1 cellular context compared by ENCODE assay signal in genomic region chr7:604884-605531, GRCh38.
TF ChIP-seq lines count a peak whose summit lies in the region.

No MANE protein-coding gene starts in this region.

TF ChIP-seq in K562, 482 proteins besides CTCF, POLR2A, EP300 and RAD21 (continued from another document and continues in another):
- TF ChIP-seq ZBTB5 (IDR thresholded peaks at IDR 0.05) (no peak), ZKSCAN8 (CRISPR knock-in tag; IDR thresholded peaks at IDR 0.05) (peak; percentile 16; the same call in 1 of the 2 replicates), ATF7 (IDR thresholded peaks at IDR 0.05) (peak; percentile 97), TOE1 (IDR thresholded peaks at IDR 0.05; ENCODE audit: borderline replicate concordance) (0 out of 2 replicates have a peak, but pooled peaks have one; percentile 14), TOE1 (CRISPR knock-in tag; IDR thresholded peaks at IDR 0.05; ENCODE audit: borderline replicate concordance, low read depth) (no peak), CLOCK (CRISPR knock-in tag; IDR thresholded peaks at IDR 0.05; ENCODE audit: borderline replicate concordance) (no peak), ZNF146 (CRISPR knock-in tag; IDR thresholded peaks at IDR 0.05; ENCODE audit: unreplicated experiment) (no peak), KAT7 (CRISPR knock-in tag; IDR thresholded peaks at IDR 0.05; ENCODE audit: borderline replicate concordance) (no peak), CREB5 (CRISPR knock-in tag; IDR thresholded peaks at IDR 0.05) (no peak), MEF2A (IDR thresholded peaks at IDR 0.05; ENCODE audit: control insufficient read depth, low read depth, low read length) (no peak), ZNF143 (CRISPR knock-in tag; IDR thresholded peaks at IDR 0.05) (no peak), MECOM (CRISPR knock-in tag; IDR thresholded peaks at IDR 0.05) (0 out of 2 replicates have a peak, but pooled peaks have one; percentile 23), ZNF253 (CRISPR knock-in tag; conservative IDR thresholded peaks at IDR 0.05) (no peak), ZBTB11 (CRISPR knock-in tag; IDR thresholded peaks at IDR 0.05) (peak in 1 of 3 experiments; percentile 1; a peak in 1 of 6 replicates), BCOR (IDR thresholded peaks at IDR 0.05) (peak; percentile 56; the same call in 1 of the 2 replicates), XRCC5 (IDR thresholded peaks at IDR 0.05; ENCODE audit: low read depth, low read length) (no peak), FOXM1 (IDR thresholded peaks at IDR 0.05; ENCODE audit: low read depth) (peak; percentile 74), FOXM1 (CRISPR knock-in tag; IDR thresholded peaks at IDR 0.05; ENCODE audit: low read depth) (no peak), RBFOX2 (IDR thresholded peaks at IDR 0.05; ENCODE audit: low read depth, low read length) (peak; percentile 80), HNRNPLL (IDR thresholded peaks at IDR 0.05; ENCODE audit: low read depth, low read length, poor library complexity, severe bottlenecking) (no peak), ZNF77 (CRISPR knock-in tag; IDR thresholded peaks at IDR 0.05) (no peak), E2F4 (CRISPR knock-in tag; IDR thresholded peaks at IDR 0.05; ENCODE audit: low read depth) (no peak), NFRKB (IDR thresholded peaks at IDR 0.05; ENCODE audit: low read depth) (peak; percentile 97), TCFL5 (CRISPR knock-in tag; conservative IDR thresholded peaks at IDR 0.05) (no peak), UBTF (IDR thresholded peaks at IDR 0.05; ENCODE audit: borderline replicate concordance in 1 of 2, low read depth in 2 of 2, low read length in 2 of 2) (0 out of 4 replicates have a peak, but pooled peaks of 1 of the 2 experiments have one; percentile 15), POLR2G (IDR thresholded peaks at IDR 0.05; ENCODE audit: low read depth, low read length) (no peak), DMBX1 (CRISPR knock-in tag; IDR thresholded peaks at IDR 0.05; ENCODE audit: borderline replicate concordance) (peak; percentile 71; the same call in 1 of the 2 replicates), ATF3 (IDR thresholded peaks at IDR 0.05) (peak; percentile 91), ATF3 (CRISPR knock-in tag; conservative IDR thresholded peaks at IDR 0.05) (no peak), CEBPB (tag; IDR thresholded peaks at IDR 0.05) (no peak), SUPT5H (IDR thresholded peaks at IDR 0.05) (0 out of 2 replicates have a peak, but pooled peaks have one; percentile 36), ZNF318 (IDR thresholded peaks at IDR 0.05; ENCODE audit: borderline replicate concordance in 1 of 2, low read depth in 1 of 2) (no peak), GTF2E2 (tag; IDR thresholded peaks at IDR 0.05) (0 out of 2 replicates have a peak, but pooled peaks have one; percentile 36), POLR2B (IDR thresholded peaks at IDR 0.05; ENCODE audit: low read depth, partially characterized antibody) (no peak), DACH1 (IDR thresholded peaks at IDR 0.05; ENCODE audit: partially characterized antibody) (no peak), ESRRA (IDR thresholded peaks at IDR 0.05; ENCODE audit: borderline replicate concordance, low read depth) (peak; percentile 40; the same call in 1 of the 2 replicates)
